In genomic region chr15:67098768-67099282, GRCh38 we compare ENCODE assay signal across 10 cellular contexts. TPM values are rescaled to one million over a fixed set of nuclear protein-coding genes. Genes with fewer than 3 reads are reported as not detected.
DNase-seq lines count a peak whose midpoint lies in the region; ATAC-seq, FAIRE-seq and TF ChIP-seq lines count a peak whose summit lies in the region.
"Had no signal": no experiment of that assay in that cellular context is flagged by ENCODE, and none has a peak within 500 bp of the region (broad histone marks: within the 10 kb centered on the region; RNA-seq: fewer than 3 reads in every experiment).

No MANE protein-coding gene starts in this region.

- no peak overlapping the region for H3K9ac ChIP-seq in H1 (replicated peaks in 1 of 4; ENCODE audit: extremely low read depth in 1 of 4, low read depth in 3 of 4, low read length in 3 of 4)

- H3K4me3 Mint-ChIP-seq in CD14-positive monocyte (peak overlapping the region; percentile 71 to 77), nephron progenitor cell (no peak overlapping the region)

- no peaks in the 10 kb centered on the region for H3K9me3 ChIP-seq in H1 (ENCODE audit: insufficient read depth in 2 of 2, low read depth in 1 of 2, low read length in 1 of 2)
- H3K9me3 ChIP-seq: HAP-1 had no signal

- no peak overlapping the region for H3K23ac ChIP-seq in H1 (ENCODE audit: insufficient read length)

- 87% methylated on average over 7 of the region's 8 CpGs; no CpG with 5 or more reads in 1 of the 2 experiments for whole genome bisulfite sequencing in H1 (ENCODE audit: extremely low coverage in 1 of 2, insufficient coverage in 1 of 2, insufficient read length in 1 of 2, insufficient replicate concordance in 2 of 2, low coverage in 1 of 2, low lambda C conversion rate in 2 of 2, missing lambda C conversion rate in 1 of 2), 2 experiments

- DNase-seq in CD14-positive monocyte (ENCODE audit: low spot score): peak; percentile 68
- peak; percentile 50 for DNase-seq in OCI-M1 (lab: John Stamatoyannopoulos, UW)
- DNase-seq in H1 (ENCODE audit: low read depth in 1 of 2, low spot score in 2 of 2): no peak
- no peak for DNase-seq in nephron progenitor cell
- DNase-seq in epidermal melanocyte (ENCODE audit: insufficient read length, low spot score): no peak
- DNase-seq in NCI-H510A (lab: John Stamatoyannopoulos, UW): no peak
- DNase-seq: NCI-H2081 had no signal

- no peaks in the 10 kb centered on the region for H3K27me3 ChIP-seq in H1 (replicated peaks in 1 of 4; ENCODE audit: control insufficient read depth in 3 of 4, extremely low read depth in 1 of 4, insufficient read depth in 3 of 4, low read length in 3 of 4)

- intact Hi-C loops in CD14-positive monocyte (cut with micrococcal nuclease): no loop called here

- H3K79me1 ChIP-seq in H1 (ENCODE audit: low read depth, low read length): peaks cover 12% of the 10 kb centered on the region

- no peak for TF ChIP-seq POLR2A in H1 (IDR thresholded peaks at IDR 0.05; ENCODE audit: control extremely low read depth in 1 of 2, low read depth in 2 of 2, low read length in 2 of 2)

- H3K9me3 Mint-ChIP-seq in CD14-positive monocyte (no peaks in the 10 kb centered on the region), nephron progenitor cell (no peaks in the 10 kb centered on the region)

- no peaks in the 10 kb centered on the region for H4K20me1 ChIP-seq in H1 (replicated peaks in 1 of 2; ENCODE audit: control insufficient read depth in 1 of 2, insufficient read depth in 2 of 2, low read length in 2 of 2)

- no peak overlapping the region for H4K91ac ChIP-seq in H1 (replicated peaks; ENCODE audit: insufficient read length, low read length)

- no peak overlapping the region for H2BK15ac ChIP-seq in H1 (ENCODE audit: low read length)

- TF ChIP-seq EP300 in H1 (IDR thresholded peaks at IDR 0.05; ENCODE audit: borderline replicate concordance in 1 of 2, low read depth in 2 of 2, low read length in 2 of 2): no peak

- H3K36me3 ChIP-seq in H1 (ENCODE audit: control insufficient read depth in 2 of 4, insufficient read depth in 4 of 4, low read length in 3 of 4): no peaks in the 10 kb centered on the region
- H3K36me3 ChIP-seq: HAP-1 had no signal

- peaks cover 0 to 21% of the 10 kb centered on the region in 2 experiments; a peak in 1 of 4 replicates for H3K79me2 ChIP-seq in H1 (ENCODE audit: control insufficient read depth in 1 of 2, insufficient read depth in 2 of 2, low read length in 2 of 2)

- no peak overlapping the region for H4K8ac ChIP-seq in H1 (ENCODE audit: extremely low read depth, insufficient read depth, low read length)

- H3K4me3 ChIP-seq in H1 (ENCODE audit: extremely low read depth in 1 of 4, insufficient read depth in 2 of 4, low read depth in 3 of 4, low read length in 4 of 4): no peak overlapping the region
- H3K4me3 ChIP-seq: HAP-1 had no signal

- no peak overlapping the region for H2BK5ac ChIP-seq in H1 (ENCODE audit: low read depth, low read length)

- peaks cover 0 to 3% (median 0%) of the 10 kb centered on the region in 3 donors for H3K27me3 Mint-ChIP-seq in CD14-positive monocyte (ENCODE audit: low read depth in 3 of 3)
- peaks cover 11% of the 10 kb centered on the region for H3K27me3 Mint-ChIP-seq in nephron progenitor cell (ENCODE audit: low read depth, poor library complexity)

- no peak overlapping the region for H2AFZ ChIP-seq in H1 (ENCODE audit: low read length)

- CTCF ChIA-PET in H1 (lab: Charles Lee; ENCODE audit: partially characterized antibody): interaction anchor here (1.1 kb wide), 1 partner anchor 16 kb away, joined by 3 read pairs; no protein-coding TSS in a partner anchor

- TF ChIP-seq RAD21 in H1 (IDR thresholded peaks at IDR 0.05 in 1 of 2, conservative IDR thresholded peaks at IDR 0.05 in 1 of 2; ENCODE audit: low read depth in 2 of 2, low read length in 2 of 2): no peak

- H4K5ac ChIP-seq in H1 (ENCODE audit: insufficient read length, low read depth, low read length): no peak overlapping the region

- H3K27ac Mint-ChIP-seq in CD14-positive monocyte (peak overlapping the region; percentile 89 to 96 (median 93)), nephron progenitor cell (peak overlapping the region; percentile 22)

- H2AK5ac ChIP-seq in H1 (ENCODE audit: low read depth, low read length): no peak overlapping the region

- H3K23me2 ChIP-seq in H1 (ENCODE audit: low read depth, low read length): no peaks in the 10 kb centered on the region

- no peak overlapping the region for H3K56ac ChIP-seq in H1 (replicated peaks; ENCODE audit: insufficient read length, low read depth, low read length)

- H2BK12ac ChIP-seq in H1 (ENCODE audit: low read depth, low read length): no peak overlapping the region

- no peak overlapping the region for H3K18ac ChIP-seq in H1 (ENCODE audit: extremely low read depth, low read length)

- H3K14ac ChIP-seq in H1 (ENCODE audit: insufficient read length): no peak overlapping the region

- no peak for FAIRE-seq in H1 (lab: Jason Lieb, UNC)

- H2BK120ac ChIP-seq in H1 (replicated peaks; ENCODE audit: low read depth, low read length): no peak overlapping the region

- peaks cover 0 to 5% (median 1%) of the 10 kb centered on the region in 4 experiments; a peak in 6 of 7 replicates for H3K4me1 ChIP-seq in H1 (replicated peaks in 1 of 4; ENCODE audit: control insufficient read depth in 3 of 4, insufficient read depth in 4 of 4, low read length in 3 of 4)
- H3K4me1 ChIP-seq: HAP-1 had no signal

- POLR2A ChIA-PET in H1 (lab: Charles Lee; ENCODE audit: partially characterized antibody): interaction anchor here (0.8 kb wide), 1 partner anchor 10 kb away, joined by 3 read pairs; no protein-coding TSS in a partner anchor

- H3K4ac ChIP-seq in H1 (replicated peaks; ENCODE audit: insufficient read length, low read depth, low read length): no peak overlapping the region

- H3K27ac ChIP-seq in H1 (ENCODE audit: low read depth, low read length): no peak overlapping the region

- no peak overlapping the region for H3K4me2 ChIP-seq in H1 (ENCODE audit: insufficient read depth in 1 of 2, low read depth in 2 of 2, low read length in 2 of 2)

- H3K4me1 Mint-ChIP-seq in CD14-positive monocyte: peaks cover 56% of the 10 kb centered on the region
- H3K4me1 Mint-ChIP-seq in nephron progenitor cell: peaks cover 37% of the 10 kb centered on the region

- H3K36me3 Mint-ChIP-seq in CD14-positive monocyte (peaks cover 37 to 52% of the 10 kb centered on the region in 2 donors), nephron progenitor cell (ENCODE audit: low read depth) (peaks cover 21% of the 10 kb centered on the region)

- H2BK20ac ChIP-seq in H1 (ENCODE audit: low read length): 0 out of 2 replicates have a peak overlapping the region, but pooled peaks have one; percentile 3

- ATAC-seq in GM21825 (IDR thresholded peaks at IDR 0.05; ENCODE audit: unreplicated experiment): no peak
- no peak for ATAC-seq in HG03439 (IDR thresholded peaks at IDR 0.05; ENCODE audit: unreplicated experiment)

- TF ChIP-seq CTCF in CD14-positive monocyte (IDR thresholded peaks at IDR 0.05) (no peak), H1 (IDR thresholded peaks at IDR 0.05; ENCODE audit: control extremely low read depth in 1 of 3, insufficient read depth in 1 of 3, low read depth in 1 of 3, low read length in 3 of 3) (no peak), nephron progenitor cell (IDR thresholded peaks at IDR 0.05) (no peak)

TF ChIP-seq in H1, 55 proteins besides CTCF, POLR2A, EP300 and RAD21 (continues in another document):
- TF ChIP-seq RFX5 (IDR thresholded peaks at IDR 0.05; ENCODE audit: borderline replicate concordance, low read depth, low read length): no peak
- no peak for TF ChIP-seq CHD2 (IDR thresholded peaks at IDR 0.05; ENCODE audit: low read length)
- TF ChIP-seq TAF1 (IDR thresholded peaks at IDR 0.05; ENCODE audit: low read depth, low read length): no peak
- TF ChIP-seq SP4 (IDR thresholded peaks at IDR 0.05; ENCODE audit: low read length): no peak

RNA-seq across cellular contexts. Expression of gene SMAD3, which starts 33.4 kb away (rescaled TPM):
- polyA plus RNA-seq in CD14-positive monocyte (1 to 10 TPM; 4.4 to 5.4 TPM), H1 (2011; rRNA removed) (10.1 and 17.3 TPM in 2 replicates)
- 11.1 and 12.4 TPM in 2 replicates for total RNA-seq in H1 (2021; fragmentation: NEBNext Ultra II Directional; extraction: Animal tissue kit (Norgen Biotek cat#: 25700))
- polyA plus RNA-seq in H1 (2011; cell fraction: cytosol; rRNA removed): 9.1 TPM
- 41.6 TPM for polyA plus RNA-seq in H1 (2011; cell fraction: nucleus; rRNA removed)
- polyA plus RNA-seq in H1 (2012, experiment 1 of 2): 7.8 to 10.4 TPM (median 8.7 TPM) in 4 replicates
- 5.0 TPM for polyA plus RNA-seq in H1 (2012, experiment 2 of 2)
- 13.2 TPM for polyA plus RNA-seq in H1 (2013, experiment 1 of 2)
- 11.1 TPM for polyA plus RNA-seq in H1 (2013, experiment 2 of 2)
- polyA minus RNA-seq in H1 (2011; rRNA and poly(A)+ RNA removed): 16.5 and 18.3 TPM in 2 replicates
- polyA minus RNA-seq in H1 (2011; cell fraction: cytosol; rRNA and poly(A)+ RNA removed): 12.3 TPM
- polyA minus RNA-seq in H1 (2011; cell fraction: nucleus; rRNA and poly(A)+ RNA removed): 14.3 TPM

Comparison
In these comparisons a context has a peak if more than half of its experiments do, and no peak if none do; other contexts are left out.
1. DNase-seq: peak in CD14-positive monocyte (single experiment) and OCI-M1 (single experiment); none in H1 (0 of 2), nephron progenitor cell (single experiment), epidermal melanocyte (single experiment) and NCI-H510A (single experiment).